Comparison of ENCODE assay signal across 16 cellular contexts in genomic region chr20:19347943-19348456, GRCh38.
DNase-seq lines count a peak whose midpoint lies in the region; ATAC-seq and TF ChIP-seq lines count a peak whose summit lies in the region.
"Had no signal": no experiment of that assay in that cellular context is flagged by ENCODE, and none has a peak within 500 bp of the region (broad histone marks: within the 10 kb centered on the region; RNA-seq: fewer than 3 reads in every experiment).

No MANE protein-coding gene starts in this region.

- in situ Hi-C loops in IMR-90 (cut with MboI; ENCODE audit: low sequenced_read_pairs) = no loop called here

- no peaks in the 10 kb centered on the region for H4K20me1 ChIP-seq in IMR-90 (ENCODE audit: insufficient read depth, low read length)

- H3K9me1 ChIP-seq in IMR-90 (ENCODE audit: insufficient read depth, low read length) = no peaks in the 10 kb centered on the region

- H3K4me1 ChIP-seq in right cardiac atrium (ENCODE audit: control insufficient read depth, insufficient read depth, low read length) = no peaks in the 10 kb centered on the region
- no peaks in the 10 kb centered on the region for H3K4me1 ChIP-seq in IMR-90 (ENCODE audit: control insufficient read depth, insufficient read depth, low read length)
- H3K4me1 ChIP-seq in BE2C = no peaks in the 10 kb centered on the region
- no peaks in the 10 kb centered on the region for H3K4me1 ChIP-seq in esophagus squamous epithelium
- H3K4me1 ChIP-seq: prostate gland had no signal

- TF ChIP-seq POLR2A in IMR-90 (IDR thresholded peaks at IDR 0.05; ENCODE audit: low read depth, low read length) (no peak), esophagus squamous epithelium (IDR thresholded peaks at IDR 0.05) (no peak)

- H3K18ac ChIP-seq in IMR-90 (ENCODE audit: low read depth, low read length) = no peak overlapping the region

- no peak overlapping the region for H2BK20ac ChIP-seq in IMR-90 (ENCODE audit: low read depth, low read length)

- dilution Hi-C loops in IMR-90 (cut with HindIII; ENCODE audit: low sequenced_read_pairs, unreplicated experiment) = no loop called here

- peaks cover 2% of the 10 kb centered on the region for H3K27me3 Mint-ChIP-seq in activated CD8-positive, alpha-beta memory T cell treated with anti-CD3 and anti-CD28 coated beads, Interleukin-2, amount 10 ng/mL, durations not matched to agents 7 days and 5 days
- H3K27me3 Mint-ChIP-seq: type B pancreatic cell had no signal

- H3K9me3 Mint-ChIP-seq in activated CD8-positive, alpha-beta memory T cell treated with anti-CD3 and anti-CD28 coated beads, Interleukin-2, amount 10 ng/mL, durations not matched to agents 7 days and 5 days (ENCODE audit: low read depth) = no peaks in the 10 kb centered on the region

- no peak overlapping the region for H3K4ac ChIP-seq in IMR-90 (ENCODE audit: low read depth, low read length)

- no peak overlapping the region for H2AK9ac ChIP-seq in IMR-90 (replicated peaks; ENCODE audit: low read depth, low read length, poor library complexity)

- H3K9me3 ChIP-seq in right cardiac atrium (ENCODE audit: control insufficient read depth, low read length) = no peaks in the 10 kb centered on the region
- no peaks in the 10 kb centered on the region for H3K9me3 ChIP-seq in IMR-90 (ENCODE audit: control insufficient read depth, insufficient read depth, low read length)
- no peaks in the 10 kb centered on the region for H3K9me3 ChIP-seq in BE2C
- no peaks in the 10 kb centered on the region for H3K9me3 ChIP-seq in esophagus squamous epithelium
- H3K9me3 ChIP-seq: prostate gland had no signal

- H2AK5ac ChIP-seq in IMR-90 (ENCODE audit: low read depth, low read length) = no peak overlapping the region

- TF ChIP-seq CTCF in IMR-90 (conservative IDR thresholded peaks at IDR 0.05; ENCODE audit: low read depth, low read length) = no peak
- TF ChIP-seq CTCF in BE2C (IDR thresholded peaks at IDR 0.05; ENCODE audit: low read depth, low read length) = no peak
- TF ChIP-seq CTCF in esophagus squamous epithelium (IDR thresholded peaks at IDR 0.05) = no peak

- no peak overlapping the region for H2AFZ ChIP-seq in IMR-90 (replicated peaks; ENCODE audit: low read length, poor library complexity)

- no peak overlapping the region for H2BK120ac ChIP-seq in IMR-90 (ENCODE audit: low read depth, low read length)

- H3K4me3 ChIP-seq in right cardiac atrium (ENCODE audit: low read length) = no peak overlapping the region
- H3K4me3 ChIP-seq in IMR-90 (ENCODE audit: insufficient read depth, low read depth, low read length) = no peak overlapping the region
- H3K4me3 ChIP-seq in BE2C (ENCODE audit: low read depth, low read length) = no peak overlapping the region
- no peak overlapping the region for H3K4me3 ChIP-seq in esophagus squamous epithelium
- H3K4me3 ChIP-seq: lung, prostate gland had no signal

- no peaks in the 10 kb centered on the region for H3K79me1 ChIP-seq in IMR-90 (ENCODE audit: low read depth in 1 of 2, low read length in 2 of 2)

- H2BK15ac ChIP-seq in IMR-90 (ENCODE audit: low read depth, low read length) = no peak overlapping the region

- CTCF ChIA-PET in IMR-90 (lab: Yijun Ruan, JAX) = no interaction called here
- CTCF ChIA-PET in activated CD8-positive, alpha-beta memory T cell treated with anti-CD3 and anti-CD28 coated beads, Interleukin-2, amount 10 ng/mL, durations not matched to agents 7 days and 5 days (lab: Charles Lee) = no interaction called here

- ATAC-seq in left ventricle myocardium superior (peak; percentile 50), right cardiac atrium (no peak), HG02623 (IDR thresholded peaks at IDR 0.05; ENCODE audit: unreplicated experiment) (peak; percentile 71), IMR-90 (ENCODE audit: low read depth) (no peak)
- no peak for ATAC-seq in activated CD8-positive, alpha-beta memory T cell treated with anti-CD3 and anti-CD28 coated beads, Interleukin-2, amount 10 ng/mL, durations not matched to agents 7 days and 5 days
- ATAC-seq: WTC11 had no signal

- DNase-seq in left ventricle myocardium superior (peak; percentile 36), right cardiac atrium (no peak), IMR-90 (no peak), BE2C (no peak), T-helper 1 cell (no peak), esophagus squamous epithelium (lab: John Stamatoyannopoulos, UW) (no peak)
- DNase-seq in activated CD8-positive, alpha-beta memory T cell treated with anti-CD3 and anti-CD28 coated beads, Interleukin-2, amount 10 ng/mL, durations not matched to agents 7 days and 5 days = no peak
- DNase-seq: activated gamma-delta T cell, cerebellar nuclear complex, GF-D8, NCI-H1105 treated with DMSO at 0.1 percent for 48 hours had no signal

- H3K36me3 ChIP-seq in IMR-90 (ENCODE audit: control insufficient read depth, insufficient read depth, low read length) (no peaks in the 10 kb centered on the region), BE2C (no peaks in the 10 kb centered on the region), esophagus squamous epithelium (no peaks in the 10 kb centered on the region)
- H3K36me3 ChIP-seq: prostate gland had no signal

- H3K36me3 Mint-ChIP-seq in activated CD8-positive, alpha-beta memory T cell treated with anti-CD3 and anti-CD28 coated beads, Interleukin-2, amount 10 ng/mL, durations not matched to agents 7 days and 5 days = no peaks in the 10 kb centered on the region
- H3K36me3 Mint-ChIP-seq: WTC11 had no signal

- WGBS in right cardiac atrium = 74% methylated on average over 11 of the region's 11 CpGs
- 47% methylated on average over 6 of the region's 11 CpGs; no CpG with 5 or more reads in 1 of the 2 experiments for WGBS in IMR-90 (ENCODE audit: extremely low coverage in 2 of 2, insufficient read length in 1 of 2), 2 experiments
- 70 to 79% methylated on average over 7 to 9 of the region's 11 CpGs for WGBS in esophagus squamous epithelium, 2 donors

- no peaks in the 10 kb centered on the region for H3K4me1 Mint-ChIP-seq in activated CD8-positive, alpha-beta memory T cell treated with anti-CD3 and anti-CD28 coated beads, Interleukin-2, amount 10 ng/mL, durations not matched to agents 7 days and 5 days

- H3K27me3 ChIP-seq in right cardiac atrium (ENCODE audit: control insufficient read depth, insufficient read depth) = no peaks in the 10 kb centered on the region
- no peaks in the 10 kb centered on the region for H3K27me3 ChIP-seq in IMR-90 (ENCODE audit: control insufficient read depth, insufficient read depth, low read length)
- H3K27me3 ChIP-seq in BE2C = no peaks in the 10 kb centered on the region
- H3K27me3 ChIP-seq in esophagus squamous epithelium = no peaks in the 10 kb centered on the region

- H3K23ac ChIP-seq in IMR-90 (ENCODE audit: low read depth, low read length) = no peak overlapping the region

- no peak overlapping the region for H3K56ac ChIP-seq in IMR-90 (ENCODE audit: extremely low read depth, insufficient read depth, low read length)

- POLR2A ChIA-PET in IMR-90 (lab: Charles Lee; ENCODE audit: unreplicated experiment) = no interaction called here

- BruUV-seq in IMR-90 (replicated peaks; lab: Mats Ljungman, UMichigan) = no TSS peak

- H3K27ac Mint-ChIP-seq in activated CD8-positive, alpha-beta memory T cell treated with anti-CD3 and anti-CD28 coated beads, Interleukin-2, amount 10 ng/mL, durations not matched to agents 7 days and 5 days = no peak overlapping the region
- H3K27ac Mint-ChIP-seq: type B pancreatic cell, WTC11 had no signal

- 0 out of 2 replicates have a peak overlapping the region, but pooled peaks have one; percentile 21 for H3K4me2 ChIP-seq in IMR-90 (ENCODE audit: low read depth, low read length)

- H3K14ac ChIP-seq in IMR-90 (replicated peaks; ENCODE audit: low read depth, low read length) = no peak overlapping the region

- H2BK5ac ChIP-seq in IMR-90 (ENCODE audit: low read depth, low read length, poor library complexity, severe bottlenecking) = no peak overlapping the region

- H4K8ac ChIP-seq in IMR-90 (ENCODE audit: low read depth in 2 of 2, low read length in 2 of 2) = no peak overlapping the region

- H4K5ac ChIP-seq in IMR-90 (ENCODE audit: low read depth, low read length) = no peak overlapping the region

- intact Hi-C loops in left ventricle myocardium superior (cut with micrococcal nuclease) (no loop called here), right cardiac atrium (cut with DNase I) (no loop called here), IMR-90 (cut with micrococcal nuclease) (no loop called here), esophagus squamous epithelium (cut with DNase I) (no loop called here)

- H3K9ac ChIP-seq in IMR-90 (ENCODE audit: low read depth, low read length) = no peak overlapping the region

- H3K4me3 Mint-ChIP-seq in activated CD8-positive, alpha-beta memory T cell treated with anti-CD3 and anti-CD28 coated beads, Interleukin-2, amount 10 ng/mL, durations not matched to agents 7 days and 5 days = no peak overlapping the region
- H3K4me3 Mint-ChIP-seq: type B pancreatic cell, WTC11 had no signal

- H3K27ac ChIP-seq in right cardiac atrium (ENCODE audit: low read length) (no peak overlapping the region), IMR-90 (ENCODE audit: insufficient read depth, low read length) (no peak overlapping the region), esophagus squamous epithelium (no peak overlapping the region)
- H3K27ac ChIP-seq: prostate gland had no signal

- H4K91ac ChIP-seq in IMR-90 (ENCODE audit: insufficient read depth, low read depth, low read length) = no peak overlapping the region

- TF ChIP-seq RAD21 in IMR-90 (IDR thresholded peaks at IDR 0.05; ENCODE audit: low read length) = no peak

TF ChIP-seq in IMR-90, 13 proteins besides CTCF, POLR2A, EP300 and RAD21 (continues in another document):
- TF ChIP-seq, protein P1, sequence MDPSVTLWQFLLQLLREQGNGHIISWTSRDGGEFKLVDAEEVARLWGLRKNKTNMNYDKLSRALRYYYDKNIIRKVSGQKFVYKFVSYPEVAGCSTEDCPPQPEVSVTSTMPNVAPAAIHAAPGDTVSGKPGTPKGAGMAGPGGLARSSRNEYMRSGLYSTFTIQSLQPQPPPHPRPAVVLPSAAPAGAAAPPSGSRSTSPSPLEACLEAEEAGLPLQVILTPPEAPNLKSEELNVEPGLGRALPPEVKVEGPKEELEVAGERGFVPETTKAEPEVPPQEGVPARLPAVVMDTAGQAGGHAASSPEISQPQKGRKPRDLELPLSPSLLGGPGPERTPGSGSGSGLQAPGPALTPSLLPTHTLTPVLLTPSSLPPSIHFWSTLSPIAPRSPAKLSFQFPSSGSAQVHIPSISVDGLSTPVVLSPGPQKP (IDR thresholded peaks at IDR 0.05; ENCODE audit: borderline replicate concordance, low read depth, low read length) = no peak
- TF ChIP-seq CEBPB (IDR thresholded peaks at IDR 0.05; ENCODE audit: low read depth, low read length) (no peak), MXI1 (IDR thresholded peaks at IDR 0.05; ENCODE audit: borderline replicate concordance, low read depth, low read length) (no peak), RCOR1 (IDR thresholded peaks at IDR 0.05; ENCODE audit: insufficient replicate concordance, low read length) (no peak), MAFK (IDR thresholded peaks at IDR 0.05; ENCODE audit: low read depth, low read length) (no peak)

Comparison
In these comparisons a context has a peak if more than half of its experiments do, and no peak if none do; other contexts are left out.
1. ATAC-seq: peak in left ventricle myocardium superior (single experiment) and HG02623 (single experiment); none in right cardiac atrium (0 of 2), IMR-90 (single experiment) and activated CD8-positive, alpha-beta memory T cell treated with anti-CD3 and anti-CD28 coated beads, Interleukin-2, amount 10 ng/mL, durations not matched to agents 7 days and 5 days (single experiment).